ENCODE assay signal across 11 cellular contexts in the genomic region with DNA sequence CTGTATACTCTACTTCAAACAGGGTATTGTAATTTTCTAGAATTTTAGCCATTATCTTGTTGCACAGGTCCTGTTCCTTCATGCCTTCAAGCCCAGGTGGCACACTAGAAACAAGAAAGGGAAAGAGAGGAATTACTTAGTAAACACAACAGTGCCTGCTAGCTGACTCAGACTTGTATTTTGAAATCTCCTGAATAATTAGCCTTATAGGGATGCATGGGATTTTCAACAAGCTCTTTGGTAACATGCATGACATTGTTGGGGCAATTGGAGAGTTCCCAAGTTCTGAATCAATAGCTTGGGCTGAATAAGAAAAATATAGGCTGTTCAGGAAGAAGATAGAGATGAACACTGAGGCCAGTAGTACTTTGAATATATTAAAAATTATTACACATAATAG.
DNase-seq lines count a peak whose midpoint lies in the region; TF ChIP-seq lines count a peak whose summit lies in the region.
"Had no signal": no experiment of that assay in that cellular context is flagged by ENCODE, and none has a peak within 500 bp of the region (broad histone marks: within the 10 kb centered on the region; RNA-seq: fewer than 3 reads in every experiment).

No MANE protein-coding gene starts in this region.

- TF ChIP-seq CTCF in A673 (conservative IDR thresholded peaks at IDR 0.05; ENCODE audit: low read depth, low read length) = no peak
- TF ChIP-seq CTCF in spleen (IDR thresholded peaks at IDR 0.05 in 8 of 11, conservative IDR thresholded peaks at IDR 0.05 in 3 of 11) = no peak
- TF ChIP-seq CTCF in dorsolateral prefrontal cortex (IDR thresholded peaks at IDR 0.05 in 54 of 56, conservative IDR thresholded peaks at IDR 0.05 in 2 of 56; ENCODE audit: low read depth in 1 of 56, partially characterized antibody in 56 of 56) = no peak

- H3K9me3 ChIP-seq in A673 (ENCODE audit: low read depth, low read length, poor library complexity, severe bottlenecking) (no peaks in the 10 kb centered on the region), spleen (no peaks in the 10 kb centered on the region)
- H3K9me3 ChIP-seq: sigmoid colon had no signal

- DNase-seq in A673 (ENCODE audit: low spot score) (peak; percentile 21), GM04503 (ENCODE audit: low read depth) (peak; percentile 83), amniotic stem cell (lab: John Stamatoyannopoulos, UW) (peak; percentile 53), glomerular visceral epithelial cell (ENCODE audit: extremely low spot score) (peak; percentile 13), ureter (ENCODE audit: low spot score) (no peak), spleen (no peak), dorsolateral prefrontal cortex (no peak), NAMALWA (ENCODE audit: low spot score) (no peak)
- DNase-seq: CD8-positive, alpha-beta T cell; head of caudate nucleus; sigmoid colon had no signal

- TF ChIP-seq POLR2A in spleen (IDR thresholded peaks at IDR 0.05) = no peak

- H3K36me3 ChIP-seq in A673 (ENCODE audit: insufficient read depth, low read length, poor library complexity, severe bottlenecking) (no peaks in the 10 kb centered on the region), spleen (no peaks in the 10 kb centered on the region)

- H3K4me1 ChIP-seq in A673 (ENCODE audit: insufficient read depth, low read length, poor library complexity, severe bottlenecking) (no peaks in the 10 kb centered on the region), spleen (no peaks in the 10 kb centered on the region)
- H3K4me1 ChIP-seq: sigmoid colon had no signal

- CTCF ChIA-PET in A673 (lab: Charles Lee) = no interaction called here

- no peak overlapping the region for H3K4me3 ChIP-seq in A673 (ENCODE audit: low read depth, low read length, poor library complexity, severe bottlenecking)
- H3K4me3 ChIP-seq in spleen = no peak overlapping the region
- H3K4me3 ChIP-seq in dorsolateral prefrontal cortex = no peak overlapping the region
- H3K4me3 ChIP-seq: sigmoid colon had no signal

- POLR2A ChIA-PET in A673 (lab: Charles Lee; ENCODE audit: low non-redundant PET) = no interaction called here

- intact Hi-C loops in A673 (cut with micrococcal nuclease; ENCODE audit: unreplicated experiment) (no loop called here), spleen (cut with DNase I; ENCODE audit: low total_unique reads) (no loop called here), dorsolateral prefrontal cortex (cut with DNase I) (no loop called here)

- H3K27ac ChIP-seq in A673 (ENCODE audit: low read depth, low read length, poor library complexity, severe bottlenecking) (no peak overlapping the region), spleen (no peak overlapping the region), dorsolateral prefrontal cortex (no peak overlapping the region)
- H3K27ac ChIP-seq: sigmoid colon had no signal

- no peaks in the 10 kb centered on the region for H3K27me3 ChIP-seq in A673 (replicated peaks; ENCODE audit: insufficient read depth, low read depth, low read length, poor library complexity)
- no peaks in the 10 kb centered on the region for H3K27me3 ChIP-seq in spleen (replicated peaks in 1 of 7)
- H3K27me3 ChIP-seq in dorsolateral prefrontal cortex = no peaks in the 10 kb centered on the region
- H3K27me3 ChIP-seq: sigmoid colon had no signal

- no TSS peak for BruUV-seq in A673 (replicated peaks; lab: Mats Ljungman, UMichigan)

Comparison
In these comparisons a context has a peak if more than half of its experiments do, and no peak if none do; other contexts are left out.
1. DNase-seq: peak in A673 (single experiment), GM04503 (single experiment), amniotic stem cell (single experiment) and glomerular visceral epithelial cell (single experiment); none in ureter (single experiment), spleen (single experiment), dorsolateral prefrontal cortex (0 of 10) and NAMALWA (single experiment).